Comparison of ENCODE assay signal across 9 cellular contexts in genomic region chr11:8105133-8105532, GRCh38.
"Had no signal": no experiment of that assay in that cellular context is flagged by ENCODE, and none has a peak within 500 bp of the region (broad histone marks: within the 10 kb centered on the region; RNA-seq: fewer than 3 reads in every experiment).

No MANE protein-coding gene starts in this region.

- H3K27ac ChIP-seq: GM23248, HL-60 had no signal

- H3K9ac ChIP-seq: GM23248 had no signal

- H3K4me3 Mint-ChIP-seq: HFFc6, IgD-negative memory B cell had no signal

- H3K4me1 ChIP-seq: HAP-1 had no signal

- H3K27me3 Mint-ChIP-seq: IgD-negative memory B cell had no signal

- DNase-seq: GM23248, GOT3, H7, HFFc6 had no signal

- H3K4me3 ChIP-seq: GM23248, HAP-1 had no signal

- H3K9me3 ChIP-seq: HAP-1 had no signal

- H3K27ac Mint-ChIP-seq: HFFc6, IgD-negative memory B cell had no signal

- ATAC-seq: HCT116, HepG2 had no signal

- H3K4me1 Mint-ChIP-seq: IgD-negative memory B cell had no signal
